In genomic region chr5:173472164-173472563, GRCh38 we compare ENCODE assay signal across 1 cellular context.
TF ChIP-seq lines count a peak whose summit lies in the region.

No MANE protein-coding gene starts in this region.

TF ChIP-seq in SK-N-SH, 30 proteins besides CTCF, POLR2A, EP300 and RAD21 (continued from another document):
- TF ChIP-seq MAX (IDR thresholded peaks at IDR 0.05; ENCODE audit: low read depth) (peak; percentile 90), RFX5 (IDR thresholded peaks at IDR 0.05; ENCODE audit: low read length) (no peak), IRF3 (IDR thresholded peaks at IDR 0.05; ENCODE audit: low read depth, low read length) (no peak), EZH2phosphoT487 (IDR thresholded peaks at IDR 0.05; ENCODE audit: borderline replicate concordance, low read depth) (no peak), USF2 (IDR thresholded peaks at IDR 0.05; ENCODE audit: borderline replicate concordance, low read depth, low read length) (no peak), YY1 (IDR thresholded peaks at IDR 0.05; ENCODE audit: low read depth) (no peak), NFIC (IDR thresholded peaks at IDR 0.05; ENCODE audit: borderline replicate concordance) (peak; percentile 82), TCF12 (IDR thresholded peaks at IDR 0.05) (peak; percentile 85), RXRA (IDR thresholded peaks at IDR 0.05; ENCODE audit: borderline replicate concordance, low read depth) (peak; percentile 13; the same call in 1 of the 2 replicates), SMC3 (IDR thresholded peaks at IDR 0.05; ENCODE audit: low read depth, low read length) (no peak), USF1 (IDR thresholded peaks at IDR 0.05; ENCODE audit: borderline replicate concordance, low read depth) (no peak)
